ENCODE assay signal across 8 cellular contexts in genomic region chr12:115354007-115354452, GRCh38.
DNase-seq lines count a peak whose midpoint lies in the region; ATAC-seq and TF ChIP-seq lines count a peak whose summit lies in the region.

No MANE protein-coding gene starts in this region.

- CTCF ChIA-PET in AG04450 (lab: Charles Lee) = interaction anchor here (0.7 to 1.2 kb wide), 2 partner anchors 670 to 681 kb away, joined by 3 to 4 read pairs; partner anchors contain the start of gene TBX3

- no peak overlapping the region for H3K9ac ChIP-seq in mesendoderm (ENCODE audit: low read length)

- no peak overlapping the region for H3K18ac ChIP-seq in mesendoderm (ENCODE audit: low read length)

- 30 to 38% methylated on average over 4 of the region's 4 CpGs for WGBS in tibial nerve, 2 donors
- no CpG with 5 or more reads among the region's 4 CpGs for WGBS in mesendoderm (ENCODE audit: extremely low coverage, insufficient coverage, low lambda C conversion rate)

- H3K27me3 ChIP-seq in AG04450 (ENCODE audit: control insufficient read depth, insufficient read depth, low read length) (no peaks in the 10 kb centered on the region), ascending aorta (no peaks in the 10 kb centered on the region), tibial nerve (no peaks in the 10 kb centered on the region), mesendoderm (ENCODE audit: insufficient read depth, low read length, poor library complexity) (no peaks in the 10 kb centered on the region)

- H3K79me1 ChIP-seq in mesendoderm (ENCODE audit: low read length) = no peaks in the 10 kb centered on the region

- H2BK5ac ChIP-seq in mesendoderm (ENCODE audit: low read length) = no peak overlapping the region

- H3K23ac ChIP-seq in mesendoderm (ENCODE audit: low read length) = no peak overlapping the region

- DNase-seq in AG04450 (ENCODE audit: low read depth, low spot score) = peak; percentile 93
- DNase-seq in ascending aorta (ENCODE audit: low spot score in 2 of 2) = peak; percentile 58 to 91
- DNase-seq in kidney glomerular epithelial cell (lab: John Stamatoyannopoulos, UW) = peak; percentile 53
- DNase-seq in tibial nerve (ENCODE audit: low spot score in 2 of 2) = peak; percentile 36 to 75
- no peak for DNase-seq in NCI-H2107 (lab: John Stamatoyannopoulos, UW)
- DNase-seq in T-helper 9 cell = no peak
- DNase-seq in mesendoderm = no peak

- intact Hi-C loops in ascending aorta (cut with DNase I) = loop anchor here (5.0 to 10.0 kb wide), 3 partner anchors 48 to 669 kb away; partner anchors contain the start of gene TBX3

- H3K9me3 ChIP-seq in AG04450 (ENCODE audit: control insufficient read depth, insufficient read depth, low read length) = no peaks in the 10 kb centered on the region
- no peaks in the 10 kb centered on the region for H3K9me3 ChIP-seq in ascending aorta
- no peaks in the 10 kb centered on the region for H3K9me3 ChIP-seq in tibial nerve

- H2BK15ac ChIP-seq in mesendoderm (replicated peaks; ENCODE audit: low read depth) = no peak overlapping the region

- peak in 1 of 2 donors; percentile 55 for TF ChIP-seq EP300 in tibial nerve (IDR thresholded peaks at IDR 0.05)

- TF ChIP-seq CTCF in AG04450 (IDR thresholded peaks at IDR 0.05; ENCODE audit: low read depth, low read length) (no peak), ascending aorta (IDR thresholded peaks at IDR 0.05) (no peak), tibial nerve (IDR thresholded peaks at IDR 0.05) (no peak)

- H3K4me3 ChIP-seq in AG04450 (ENCODE audit: low read depth, low read length) (peak overlapping the region; percentile 62), ascending aorta (peak overlapping the region; percentile 41 to 54), tibial nerve (peak overlapping the region in 2 of 4 donors; percentile 7 to 36), mesendoderm (ENCODE audit: low read length) (no peak overlapping the region)

- H2BK120ac ChIP-seq in mesendoderm (ENCODE audit: low read depth, low read length) = no peak overlapping the region

- H4K5ac ChIP-seq in mesendoderm (ENCODE audit: low read length) = no peak overlapping the region

- POLR2A ChIA-PET in AG04450 (lab: Yijun Ruan, JAX) = interaction anchor here (0.6 to 1.5 kb wide), 13 partner anchors 11 to 681 kb away, joined by 3 to 8 read pairs (median 4); partner anchors contain the start of gene TBX3

- ATAC-seq in HG03354 (IDR thresholded peaks at IDR 0.05; ENCODE audit: poor library complexity, severe bottlenecking, unreplicated experiment) = peak; percentile 48

- H3K56ac ChIP-seq in mesendoderm (ENCODE audit: low read length) = no peak overlapping the region

- no peak overlapping the region for H2AK5ac ChIP-seq in mesendoderm (ENCODE audit: low read length)

- TF ChIP-seq POLR2A in tibial nerve (IDR thresholded peaks at IDR 0.05) = no peak

- H4K8ac ChIP-seq in mesendoderm (ENCODE audit: low read depth, low read length) = no peak overlapping the region

- H3K4me2 ChIP-seq in mesendoderm (ENCODE audit: low read length) = no peak overlapping the region

- no peaks in the 10 kb centered on the region for H3K79me2 ChIP-seq in mesendoderm (ENCODE audit: control insufficient read depth, insufficient read depth, low read length)

- H3K4ac ChIP-seq in mesendoderm (ENCODE audit: low read depth, low read length) = no peak overlapping the region

- H3K4me1 ChIP-seq in ascending aorta = no peaks in the 10 kb centered on the region
- peaks cover 0 to 7% (median 0%) of the 10 kb centered on the region in 4 donors for H3K4me1 ChIP-seq in tibial nerve
- H3K4me1 ChIP-seq in mesendoderm (ENCODE audit: control insufficient read depth, low read depth, low read length) = no peaks in the 10 kb centered on the region

- H3K27ac ChIP-seq in AG04450 (ENCODE audit: low read depth, low read length) = peak overlapping the region; percentile 98
- H3K27ac ChIP-seq in ascending aorta = peak overlapping the region; percentile 59 to 84
- peak overlapping the region in 3 of 4 donors; percentile 68 to 86 (median 79) for H3K27ac ChIP-seq in tibial nerve
- H3K27ac ChIP-seq in mesendoderm (ENCODE audit: low read depth, low read length) = no peak overlapping the region

- no peaks in the 10 kb centered on the region for H3K36me3 ChIP-seq in ascending aorta
- H3K36me3 ChIP-seq in tibial nerve = no peaks in the 10 kb centered on the region
- H3K36me3 ChIP-seq in mesendoderm (ENCODE audit: control insufficient read depth, insufficient read depth, low read length) = no peaks in the 10 kb centered on the region

Comparison
In these comparisons a context has a peak if more than half of its experiments do, and no peak if none do; other contexts are left out.
1. DNase-seq: peak in AG04450 (single experiment), ascending aorta (2 of 2), kidney glomerular epithelial cell (single experiment) and tibial nerve (2 of 2); none in NCI-H2107 (single experiment), T-helper 9 cell (single experiment) and mesendoderm (single experiment).